In genomic region chr6:41744236-41744787, GRCh38 we compare ENCODE assay signal across 1 cellular context.
A peak's percentile ranks its signal among the peaks of the same experiment; 100 is the strongest.
TF ChIP-seq lines count a peak whose summit lies in the region.

No MANE protein-coding gene starts in this region.

TF ChIP-seq in HepG2, 621 proteins besides CTCF, POLR2A, EP300 and RAD21 (continued from another document and continues in another):
- no peak for TF ChIP-seq AFF4 (CRISPR knock-in tag; IDR thresholded peaks at IDR 0.05)
- no peak for TF ChIP-seq E2F1 (CRISPR knock-in tag; IDR thresholded peaks at IDR 0.05)
- no peak for TF ChIP-seq ZNF567 (CRISPR knock-in tag; IDR thresholded peaks at IDR 0.05; ENCODE audit: borderline replicate concordance)
- peak; percentile 65 for TF ChIP-seq NRL (CRISPR knock-in tag; IDR thresholded peaks at IDR 0.05; ENCODE audit: borderline replicate concordance)
- TF ChIP-seq ATF7 (IDR thresholded peaks at IDR 0.05), result no peak
- no peak for TF ChIP-seq ATF7 (CRISPR knock-in tag; IDR thresholded peaks at IDR 0.05)
- TF ChIP-seq ZNF276 (CRISPR knock-in tag; IDR thresholded peaks at IDR 0.05; ENCODE audit: low read depth), result no peak
- no peak for TF ChIP-seq FOXK2 (IDR thresholded peaks at IDR 0.05)
- TF ChIP-seq ZNF710 (CRISPR knock-in tag; IDR thresholded peaks at IDR 0.05; ENCODE audit: borderline replicate concordance), result no peak
- no peak for TF ChIP-seq ZNF674 (CRISPR knock-in tag; IDR thresholded peaks at IDR 0.05; ENCODE audit: low read depth)
- TF ChIP-seq THYN1 (CRISPR knock-in tag; IDR thresholded peaks at IDR 0.05; ENCODE audit: borderline replicate concordance, low read depth), result no peak
- TF ChIP-seq SNAI1 (CRISPR knock-in tag; IDR thresholded peaks at IDR 0.05; ENCODE audit: borderline replicate concordance), result no peak
- TF ChIP-seq U2AF1 (optimal IDR thresholded peaks at IDR 0.05; ENCODE audit: low read depth, low read length), result no peak
- no peak for TF ChIP-seq KLF16 (CRISPR knock-in tag; IDR thresholded peaks at IDR 0.05)
- TF ChIP-seq PHB2 (IDR thresholded peaks at IDR 0.05; ENCODE audit: partially characterized antibody), result no peak
- TF ChIP-seq FOXO1 (CRISPR knock-in tag; IDR thresholded peaks at IDR 0.05), result no peak
- TF ChIP-seq NKX3-1 (CRISPR knock-in tag; IDR thresholded peaks at IDR 0.05), result no peak
- TF ChIP-seq, protein P1, sequence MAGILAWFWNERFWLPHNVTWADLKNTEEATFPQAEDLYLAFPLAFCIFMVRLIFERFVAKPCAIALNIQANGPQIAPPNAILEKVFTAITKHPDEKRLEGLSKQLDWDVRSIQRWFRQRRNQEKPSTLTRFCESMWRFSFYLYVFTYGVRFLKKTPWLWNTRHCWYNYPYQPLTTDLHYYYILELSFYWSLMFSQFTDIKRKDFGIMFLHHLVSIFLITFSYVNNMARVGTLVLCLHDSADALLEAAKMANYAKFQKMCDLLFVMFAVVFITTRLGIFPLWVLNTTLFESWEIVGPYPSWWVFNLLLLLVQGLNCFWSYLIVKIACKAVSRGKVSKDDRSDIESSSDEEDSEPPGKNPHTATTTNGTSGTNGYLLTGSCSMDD (CRISPR knock-in tag; IDR thresholded peaks at IDR 0.05), result no peak
- TF ChIP-seq, protein P2, sequence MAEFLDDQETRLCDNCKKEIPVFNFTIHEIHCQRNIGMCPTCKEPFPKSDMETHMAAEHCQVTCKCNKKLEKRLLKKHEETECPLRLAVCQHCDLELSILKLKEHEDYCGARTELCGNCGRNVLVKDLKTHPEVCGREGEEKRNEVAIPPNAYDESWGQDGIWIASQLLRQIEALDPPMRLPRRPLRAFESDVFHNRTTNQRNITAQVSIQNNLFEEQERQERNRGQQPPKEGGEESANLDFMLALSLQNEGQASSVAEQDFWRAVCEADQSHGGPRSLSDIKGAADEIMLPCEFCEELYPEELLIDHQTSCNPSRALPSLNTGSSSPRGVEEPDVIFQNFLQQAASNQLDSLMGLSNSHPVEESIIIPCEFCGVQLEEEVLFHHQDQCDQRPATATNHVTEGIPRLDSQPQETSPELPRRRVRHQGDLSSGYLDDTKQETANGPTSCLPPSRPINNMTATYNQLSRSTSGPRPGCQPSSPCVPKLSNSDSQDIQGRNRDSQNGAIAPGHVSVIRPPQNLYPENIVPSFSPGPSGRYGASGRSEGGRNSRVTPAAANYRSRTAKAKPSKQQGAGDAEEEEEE (CRISPR knock-in tag; IDR thresholded peaks at IDR 0.05; ENCODE audit: borderline replicate concordance), result no peak
- TF ChIP-seq NAIF1 (CRISPR knock-in tag; IDR thresholded peaks at IDR 0.05; ENCODE audit: borderline replicate concordance), result no peak
- TF ChIP-seq ZNF563 (CRISPR knock-in tag; IDR thresholded peaks at IDR 0.05), result no peak
- no peak for TF ChIP-seq TARDBP (CRISPR knock-in tag; IDR thresholded peaks at IDR 0.05)
- TF ChIP-seq AHR (CRISPR knock-in tag; IDR thresholded peaks at IDR 0.05), result 0 out of 2 replicates have a peak, but pooled peaks have one; percentile 35
- no peak for TF ChIP-seq ZNF556 (CRISPR knock-in tag; IDR thresholded peaks at IDR 0.05; ENCODE audit: borderline replicate concordance)
- TF ChIP-seq PLRG1 (conservative IDR thresholded peaks at IDR 0.05), result no peak
- TF ChIP-seq ZNF670 (CRISPR knock-in tag; IDR thresholded peaks at IDR 0.05; ENCODE audit: borderline replicate concordance), result no peak
- TF ChIP-seq, protein P3, sequence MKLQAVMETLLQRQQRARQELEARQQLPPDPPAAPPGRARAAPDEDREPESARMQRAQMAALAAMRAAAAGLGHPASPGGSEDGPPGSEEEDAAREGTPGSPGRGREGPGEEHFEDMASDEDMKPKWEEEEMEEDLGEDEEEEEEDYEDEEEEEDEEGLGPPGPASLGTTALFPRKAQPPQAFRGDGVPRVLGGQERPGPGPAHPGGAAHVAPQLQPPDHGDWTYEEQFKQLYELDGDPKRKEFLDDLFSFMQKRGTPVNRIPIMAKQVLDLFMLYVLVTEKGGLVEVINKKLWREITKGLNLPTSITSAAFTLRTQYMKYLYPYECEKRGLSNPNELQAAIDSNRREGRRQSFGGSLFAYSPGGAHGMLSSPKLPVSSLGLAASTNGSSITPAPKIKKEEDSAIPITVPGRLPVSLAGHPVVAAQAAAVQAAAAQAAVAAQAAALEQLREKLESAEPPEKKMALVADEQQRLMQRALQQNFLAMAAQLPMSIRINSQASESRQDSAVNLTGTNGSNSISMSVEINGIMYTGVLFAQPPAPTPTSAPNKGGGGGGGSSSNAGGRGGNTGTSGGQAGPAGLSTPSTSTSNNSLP (IDR thresholded peaks at IDR 0.05; ENCODE audit: low read depth, low read length), result no peak
- no peak for TF ChIP-seq ZNF350 (CRISPR knock-in tag; IDR thresholded peaks at IDR 0.05; ENCODE audit: borderline replicate concordance, low read depth)
- TF ChIP-seq TGIF2 (CRISPR knock-in tag; IDR thresholded peaks at IDR 0.05), result 0 out of 2 replicates have a peak, but pooled peaks have one; percentile 39
- TF ChIP-seq ZBTB34 (CRISPR knock-in tag; IDR thresholded peaks at IDR 0.05), result no peak
- TF ChIP-seq HOXA7 (CRISPR knock-in tag; IDR thresholded peaks at IDR 0.05), result no peak
- no peak for TF ChIP-seq KAT8 (CRISPR knock-in tag; IDR thresholded peaks at IDR 0.05)
- no peak for TF ChIP-seq ZNF326 (CRISPR knock-in tag; IDR thresholded peaks at IDR 0.05; ENCODE audit: borderline replicate concordance)
- TF ChIP-seq NR2F6 (IDR thresholded peaks at IDR 0.05), result peak; percentile 41; the same call in 1 of the 2 replicates
- TF ChIP-seq NR2F6 (CRISPR knock-in tag; IDR thresholded peaks at IDR 0.05), result no peak
- no peak for TF ChIP-seq ZNF496 (CRISPR knock-in tag; IDR thresholded peaks at IDR 0.05; ENCODE audit: insufficient replicate concordance)
- TF ChIP-seq, protein P4, sequence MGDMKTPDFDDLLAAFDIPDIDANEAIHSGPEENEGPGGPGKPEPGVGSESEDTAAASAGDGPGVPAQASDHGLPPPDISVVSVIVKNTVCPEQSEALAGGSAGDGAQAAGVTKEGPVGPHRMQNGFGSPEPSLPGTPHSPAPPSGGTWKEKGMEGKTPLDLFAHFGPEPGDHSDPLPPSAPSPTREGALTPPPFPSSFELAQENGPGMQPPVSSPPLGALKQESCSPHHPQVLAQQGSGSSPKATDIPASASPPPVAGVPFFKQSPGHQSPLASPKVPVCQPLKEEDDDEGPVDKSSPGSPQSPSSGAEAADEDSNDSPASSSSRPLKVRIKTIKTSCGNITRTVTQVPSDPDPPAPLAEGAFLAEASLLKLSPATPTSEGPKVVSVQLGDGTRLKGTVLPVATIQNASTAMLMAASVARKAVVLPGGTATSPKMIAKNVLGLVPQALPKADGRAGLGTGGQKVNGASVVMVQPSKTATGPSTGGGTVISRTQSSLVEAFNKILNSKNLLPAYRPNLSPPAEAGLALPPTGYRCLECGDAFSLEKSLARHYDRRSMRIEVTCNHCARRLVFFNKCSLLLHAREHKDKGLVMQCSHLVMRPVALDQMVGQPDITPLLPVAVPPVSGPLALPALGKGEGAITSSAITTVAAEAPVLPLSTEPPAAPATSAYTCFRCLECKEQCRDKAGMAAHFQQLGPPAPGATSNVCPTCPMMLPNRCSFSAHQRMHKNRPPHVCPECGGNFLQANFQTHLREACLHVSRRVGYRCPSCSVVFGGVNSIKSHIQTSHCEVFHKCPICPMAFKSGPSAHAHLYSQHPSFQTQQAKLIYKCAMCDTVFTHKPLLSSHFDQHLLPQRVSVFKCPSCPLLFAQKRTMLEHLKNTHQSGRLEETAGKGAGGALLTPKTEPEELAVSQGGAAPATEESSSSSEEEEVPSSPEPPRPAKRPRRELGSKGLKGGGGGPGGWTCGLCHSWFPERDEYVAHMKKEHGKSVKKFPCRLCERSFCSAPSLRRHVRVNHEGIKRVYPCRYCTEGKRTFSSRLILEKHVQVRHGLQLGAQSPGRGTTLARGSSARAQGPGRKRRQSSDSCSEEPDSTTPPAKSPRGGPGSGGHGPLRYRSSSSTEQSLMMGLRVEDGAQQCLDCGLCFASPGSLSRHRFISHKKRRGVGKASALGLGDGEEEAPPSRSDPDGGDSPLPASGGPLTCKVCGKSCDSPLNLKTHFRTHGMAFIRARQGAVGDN (CRISPR knock-in tag; IDR thresholded peaks at IDR 0.05), result peak; percentile 41
